In genomic region chr12:105223358-105223840, GRCh38 we compare ENCODE assay signal across 23 cellular contexts. TPM values are rescaled to one million over a fixed set of nuclear protein-coding genes. Genes with fewer than 3 reads are reported as not detected.
A peak's percentile ranks its signal among the peaks of the same experiment; 100 is the strongest.
DNase-seq lines count a peak whose midpoint lies in the region; ATAC-seq, FAIRE-seq and TF ChIP-seq lines count a peak whose summit lies in the region.
"Had no signal": no experiment of that assay in that cellular context is flagged by ENCODE, and none has a peak within 500 bp of the region (broad histone marks: within the 10 kb centered on the region; RNA-seq: fewer than 3 reads in every experiment).

No MANE protein-coding gene starts in this region.

- no peaks in the 10 kb centered on the region for H3K9me3 Mint-ChIP-seq in endodermal cell
- H3K9me3 Mint-ChIP-seq: activated CD4-positive, alpha-beta T cell treated with anti-CD3 and anti-CD28 coated beads, Interleukin-2, amount 10 ng/mL, durations not matched to agents 24 days and 14 days; activated T-cell treated with anti-CD3 and anti-CD28 coated beads, Interleukin-2, amount 50 U/mL, for 72 hours; CD14-positive monocyte; naive B cell had no signal

- no peaks in the 10 kb centered on the region for H4K20me1 ChIP-seq in K562 (replicated peaks; ENCODE audit: control insufficient read depth, insufficient read depth, low read length)

- no peaks in the 10 kb centered on the region for H3K9me1 ChIP-seq in K562 (ENCODE audit: control insufficient read depth, insufficient read depth, low read length)

- ATAC-seq in K562 (no peak), HG03354 (IDR thresholded peaks at IDR 0.05; ENCODE audit: poor library complexity, severe bottlenecking, unreplicated experiment) (no peak)
- ATAC-seq: activated T-cell treated with anti-CD3 and anti-CD28 coated beads, Interleukin-2, amount 50 U/mL, for 72 hours; T-helper 17 cell had no signal

- H3K27ac Mint-ChIP-seq in endodermal cell, result no peak overlapping the region
- H3K27ac Mint-ChIP-seq: activated CD4-positive, alpha-beta T cell treated with anti-CD3 and anti-CD28 coated beads, Interleukin-2, amount 10 ng/mL, durations not matched to agents 24 days and 14 days; activated T-cell treated with anti-CD3 and anti-CD28 coated beads, Interleukin-2, amount 50 U/mL, for 72 hours; T-helper 17 cell had no signal

- H3K27ac ChIP-seq in A673 (ENCODE audit: low read depth, low read length, poor library complexity, severe bottlenecking) (no peak overlapping the region), HEK293 (ENCODE audit: extremely low read depth, low read depth, low read length) (no peak overlapping the region), K562 (ENCODE audit: extremely low read depth, low read depth, low read length) (no peak overlapping the region), mucosa of rectum (ENCODE audit: low read depth in 2 of 2, low read length in 2 of 2) (peak overlapping the region; percentile 0 to 50), endodermal cell (ENCODE audit: low read depth, low read length) (no peak overlapping the region)

- TF ChIP-seq RAD21 in K562 (CRISPR knock-in tag; conservative IDR thresholded peaks at IDR 0.05 in 1 of 2, IDR thresholded peaks at IDR 0.05 in 1 of 2), result no peak

- WGBS in K562 (ENCODE audit: insufficient coverage, low coverage, missing lambda C conversion rate), result 56% methylated on average over 4 of the region's 4 CpGs
- WGBS in endodermal cell (ENCODE audit: insufficient coverage in 1 of 2, insufficient read length in 1 of 2), 2 experiments, result 90 to 96% methylated on average over 3 to 4 of the region's 4 CpGs

- peaks cover 21% of the 10 kb centered on the region for H3K36me3 Mint-ChIP-seq in endodermal cell (ENCODE audit: low read depth)

- no peak overlapping the region for H3K9ac ChIP-seq in K562 (ENCODE audit: insufficient read depth in 1 of 2, low read depth in 2 of 2, low read length in 2 of 2)
- H3K9ac ChIP-seq in mucosa of rectum (ENCODE audit: low read depth in 1 of 2, low read length in 2 of 2), result no peak overlapping the region
- H3K9ac ChIP-seq in endodermal cell (ENCODE audit: extremely low read depth, low read length, poor library complexity, severe bottlenecking), result no peak overlapping the region

- no peaks in the 10 kb centered on the region for H3K27me3 Mint-ChIP-seq in endodermal cell (ENCODE audit: insufficient read depth)
- H3K27me3 Mint-ChIP-seq: activated CD4-positive, alpha-beta T cell treated with anti-CD3 and anti-CD28 coated beads, Interleukin-2, amount 10 ng/mL, durations not matched to agents 24 days and 14 days; naive B cell; T-helper 17 cell had no signal

- no peaks in the 10 kb centered on the region for H3K27me3 ChIP-seq in A673 (replicated peaks; ENCODE audit: insufficient read depth, low read depth, low read length, poor library complexity)
- H3K27me3 ChIP-seq in K562 (ENCODE audit: control insufficient read depth in 2 of 2, insufficient read depth in 2 of 2, low read length in 2 of 2), result no peaks in the 10 kb centered on the region
- H3K27me3 ChIP-seq in mucosa of rectum (ENCODE audit: control insufficient read depth in 2 of 2, insufficient read depth in 2 of 2, low read length in 2 of 2), result no peaks in the 10 kb centered on the region
- no peaks in the 10 kb centered on the region for H3K27me3 ChIP-seq in endodermal cell (ENCODE audit: control insufficient read depth, insufficient read depth, low read length, poor library complexity, severe bottlenecking)

- H3K4me2 ChIP-seq in K562 (ENCODE audit: insufficient read depth, low read length), result no peak overlapping the region

- no peak for FAIRE-seq in K562 (lab: Jason Lieb, UNC)
- FAIRE-seq: GM19239 had no signal

- no peak overlapping the region for H3K4me3 Mint-ChIP-seq in endodermal cell
- H3K4me3 Mint-ChIP-seq: activated CD4-positive, alpha-beta T cell treated with anti-CD3 and anti-CD28 coated beads, Interleukin-2, amount 10 ng/mL, durations not matched to agents 24 days and 14 days; activated T-cell treated with anti-CD3 and anti-CD28 coated beads, Interleukin-2, amount 50 U/mL, for 72 hours had no signal

- POLR2A ChIA-PET in A673 (lab: Charles Lee; ENCODE audit: low non-redundant PET) (no interaction called here), HEK293 (lab: Yijun Ruan, JAX) (no interaction called here), K562 (lab: Yijun Ruan, JAX) (interaction anchor here (0.6 to 1.3 kb wide), 2 partner anchors 13 to 1194 kb away, joined by 3 read pairs; partner anchors contain the start of gene APPL2)

- no peak for TF ChIP-seq CTCF in A673 (conservative IDR thresholded peaks at IDR 0.05; ENCODE audit: low read depth, low read length)
- TF ChIP-seq CTCF in HEK293 (tag by site-specific recombination; IDR thresholded peaks at IDR 0.05), result no peak
- TF ChIP-seq CTCF in K562 (IDR thresholded peaks at IDR 0.05 in 2 of 3, conservative IDR thresholded peaks at IDR 0.05 in 1 of 3; ENCODE audit: insufficient read depth in 2 of 3, low read depth in 1 of 3, low read length in 3 of 3), result no peak
- no peak for TF ChIP-seq CTCF in endodermal cell (conservative IDR thresholded peaks at IDR 0.05)

- H3K79me2 ChIP-seq in K562 (ENCODE audit: control insufficient read depth, insufficient read depth, low read length), result no peaks in the 10 kb centered on the region

- peaks cover 11% of the 10 kb centered on the region for H3K36me3 ChIP-seq in A673 (ENCODE audit: insufficient read depth, low read length, poor library complexity, severe bottlenecking)
- H3K36me3 ChIP-seq in HEK293 (ENCODE audit: control insufficient read depth in 2 of 2, insufficient read depth in 1 of 2, low read length in 2 of 2), result peaks cover 14 to 73% of the 10 kb centered on the region in 2 experiments
- peaks cover under 1% of the 10 kb centered on the region; the same call in 1 of the 3 replicates for H3K36me3 ChIP-seq in K562 (ENCODE audit: control insufficient read depth, insufficient read depth, low read length)
- peaks cover 41 to 42% of the 10 kb centered on the region in 2 donors for H3K36me3 ChIP-seq in mucosa of rectum (ENCODE audit: control insufficient read depth in 2 of 2, insufficient read depth in 2 of 2, low read length in 2 of 2)
- H3K36me3 ChIP-seq in endodermal cell (ENCODE audit: control insufficient read depth, insufficient read depth, low read length), result peaks cover 19% of the 10 kb centered on the region

- in situ Hi-C loops in K562 (cut with MboI), result no loop called here

- H2AFZ ChIP-seq in K562 (ENCODE audit: low read depth, low read length), result no peak overlapping the region

- DNase-seq in A673 (ENCODE audit: low spot score) (peak; percentile 11), K562 (ENCODE audit: extremely low read depth in 1 of 4, low spot score in 3 of 4) (no peak), endodermal cell (no peak), HT-29 (ENCODE audit: low spot score) (no peak), NOMO-1 treated with DMSO at 0.1 percent for 48 hours (lab: John Stamatoyannopoulos, UW; ENCODE audit: unreplicated experiment) (no peak)
- DNase-seq: activated CD4-positive, alpha-beta T cell treated with anti-CD3 and anti-CD28 coated beads, Interleukin-2, amount 10 ng/mL, durations not matched to agents 24 days and 14 days; activated naive CD4-positive, alpha-beta T cell treated with Interleukin-2 at 50 U/mL for 16 hours; activated T-cell treated with anti-CD3 and anti-CD28 coated beads, Interleukin-2, amount 50 U/mL, for 72 hours; dermis blood vessel endothelial cell; MM.1S; naive B cell; NCI-H1436 treated with DMSO at 0.1 percent for 48 hours; NCI-H2107; NCI-H524 treated with DMSO at 0.1 percent for 48 hours; occipital lobe; stimulated activated CD4-positive, alpha-beta T cell treated with anti-CD3 and anti-CD28 coated beads, Interleukin-1b, Interleukin-23, amount 100 ng/mL, for 48 hours; T-helper 17 cell had no signal

- H3K4me3 ChIP-seq in A673 (ENCODE audit: low read depth, low read length, poor library complexity, severe bottlenecking), result no peak overlapping the region
- no peak overlapping the region for H3K4me3 ChIP-seq in HEK293 (ENCODE audit: low read depth, low read length)
- no peak overlapping the region for H3K4me3 ChIP-seq in K562
- H3K4me3 ChIP-seq in mucosa of rectum (ENCODE audit: low read length in 2 of 2), result no peak overlapping the region
- no peak overlapping the region for H3K4me3 ChIP-seq in endodermal cell (ENCODE audit: low read length)
- H3K4me3 ChIP-seq: skin epidermis had no signal

- H3K9me3 ChIP-seq in A673 (ENCODE audit: low read depth, low read length, poor library complexity, severe bottlenecking) (no peaks in the 10 kb centered on the region), HEK293 (ENCODE audit: control insufficient read depth, insufficient read depth, low read depth, low read length) (no peaks in the 10 kb centered on the region), K562 (replicated peaks; ENCODE audit: control insufficient read depth, insufficient read depth, low read depth, low read length) (no peaks in the 10 kb centered on the region), mucosa of rectum (ENCODE audit: control insufficient read depth in 2 of 2, low read length in 2 of 2) (no peaks in the 10 kb centered on the region), endodermal cell (ENCODE audit: control insufficient read depth, low read length) (no peaks in the 10 kb centered on the region)

- BruUV-seq in A673 (replicated peaks; lab: Mats Ljungman, UMichigan) (no TSS peak), K562 (replicated peaks; lab: Mats Ljungman, UMichigan) (no TSS peak)

- CTCF ChIA-PET in A673 (lab: Charles Lee), result no interaction called here
- CTCF ChIA-PET in HEK293 (lab: Yijun Ruan, JAX), result no interaction called here
- CTCF ChIA-PET in K562 (lab: Yijun Ruan, JAX; ENCODE audit: low intra/inter-chr PET ratio), result no interaction called here

- H3K4me1 ChIP-seq in A673 (ENCODE audit: insufficient read depth, low read length, poor library complexity, severe bottlenecking) (peaks cover 13% of the 10 kb centered on the region), HEK293 (ENCODE audit: control insufficient read depth, insufficient read depth, low read length) (no peaks in the 10 kb centered on the region), K562 (replicated peaks in 1 of 2; ENCODE audit: control insufficient read depth in 2 of 2, insufficient read depth in 2 of 2, low read length in 2 of 2) (peaks cover 2 to 3% of the 10 kb centered on the region in 2 experiments; a peak in 3 of 5 replicates), mucosa of rectum (ENCODE audit: control insufficient read depth in 2 of 2, insufficient read depth in 2 of 2, low read length in 2 of 2) (peaks cover 13 to 30% of the 10 kb centered on the region in 2 donors), endodermal cell (ENCODE audit: control insufficient read depth, insufficient read depth, low read length) (peaks cover 3% of the 10 kb centered on the region)

- intact Hi-C loops in A673 (cut with micrococcal nuclease; ENCODE audit: unreplicated experiment) (no loop called here), K562 (cut with micrococcal nuclease) (no loop called here)

- TF ChIP-seq EP300 in K562 (IDR thresholded peaks at IDR 0.05; ENCODE audit: low read length), result no peak

- no peak for TF ChIP-seq POLR2A in K562 (conservative IDR thresholded peaks at IDR 0.05)

- peaks cover 12% of the 10 kb centered on the region for H3K4me1 Mint-ChIP-seq in endodermal cell

RNA-seq across cellular contexts. Expression of gene APPL2, which starts 12.6 kb away (rescaled TPM):
- 26.7 and 33.7 TPM in 2 replicates for total RNA-seq in A673 (2021)
- 36.5 and 49.4 TPM in 2 replicates for total RNA-seq in K562 (2011; cell fraction: chromatin; rRNA removed; ENCODE audit: low replicate concordance)
- total RNA-seq in K562 (2011; cell fraction: nucleolus; rRNA removed), result 18.5 and 19.7 TPM in 2 replicates
- 26.7 and 27.6 TPM in 2 replicates for total RNA-seq in K562 (2011; cell fraction: nucleoplasm; rRNA removed)
- 3.8 and 5.2 TPM in 2 replicates for total RNA-seq in K562 (2014; rRNA removed)
- total RNA-seq in K562 (2014; rRNA removed; fragmentation: Illumina TruSeq; extraction: Trizol), result 8.2 and 8.5 TPM in 2 replicates
- 6.7 and 9.0 TPM in 2 replicates for total RNA-seq in K562 (2015; rRNA removed; fragmentation: Illumina TruSeq; extraction: Trizol)
- 7.5 and 8.0 TPM in 2 replicates for total RNA-seq in K562 (2021)
- polyA plus RNA-seq in K562 (2011; rRNA removed), result 11.4 and 14.4 TPM in 2 replicates
- polyA plus RNA-seq in K562 (2011; cell fraction: cytosol; rRNA removed), result 2.9 and 4.0 TPM in 2 replicates
- polyA plus RNA-seq in K562 (2011; cell fraction: nucleus; rRNA removed), result 17.1 and 23.1 TPM in 2 replicates
- polyA plus RNA-seq in K562 (2012), result 4.4 and 9.0 TPM in 2 replicates
- 7.8 and 13.6 TPM in 2 replicates for polyA plus RNA-seq in K562 (2014; fragmentation: Illumina TruSeq; extraction: Trizol)
- polyA plus RNA-seq in K562 (2014; fragmentation: Nextera tagmentation; extraction: Ambion mirVana), result 1 to 10 TPM; 2.1 to 3.3 TPM
- polyA plus RNA-seq in K562 (2014; rRNA removed), result 8.6 and 8.9 TPM in 2 replicates
- polyA minus RNA-seq in K562 (2011; rRNA and poly(A)+ RNA removed), result 12.3 and 13.4 TPM in 2 replicates
- polyA minus RNA-seq in K562 (2011; cell fraction: cytosol; rRNA and poly(A)+ RNA removed), result 3.7 and 4.1 TPM in 2 replicates
- 13.3 and 16.4 TPM in 2 replicates for polyA minus RNA-seq in K562 (2011; cell fraction: nucleus; rRNA and poly(A)+ RNA removed)
- total RNA-seq in endodermal cell, result 10 to 100 TPM; 31.8 to 35.2 TPM
- polyA plus RNA-seq in endodermal cell (2013, experiment 1 of 2), result 40.4 TPM
- polyA plus RNA-seq in endodermal cell (2013, experiment 2 of 2), result 37.2 TPM
- total RNA-seq in HT-29 (2014; rRNA removed; shearing (Covaris generic)), result 10.3 and 13.3 TPM in 2 replicates

Comparison
In these comparisons a context has a peak if more than half of its experiments do, and no peak if none do; other contexts are left out.
1. H3K27ac ChIP-seq: peak in mucosa of rectum (2 of 2); none in A673 (single experiment), HEK293 (single experiment), K562 (single experiment) and endodermal cell (single experiment).